Comparison of ENCODE assay signal across 10 cellular contexts in the genomic region with DNA sequence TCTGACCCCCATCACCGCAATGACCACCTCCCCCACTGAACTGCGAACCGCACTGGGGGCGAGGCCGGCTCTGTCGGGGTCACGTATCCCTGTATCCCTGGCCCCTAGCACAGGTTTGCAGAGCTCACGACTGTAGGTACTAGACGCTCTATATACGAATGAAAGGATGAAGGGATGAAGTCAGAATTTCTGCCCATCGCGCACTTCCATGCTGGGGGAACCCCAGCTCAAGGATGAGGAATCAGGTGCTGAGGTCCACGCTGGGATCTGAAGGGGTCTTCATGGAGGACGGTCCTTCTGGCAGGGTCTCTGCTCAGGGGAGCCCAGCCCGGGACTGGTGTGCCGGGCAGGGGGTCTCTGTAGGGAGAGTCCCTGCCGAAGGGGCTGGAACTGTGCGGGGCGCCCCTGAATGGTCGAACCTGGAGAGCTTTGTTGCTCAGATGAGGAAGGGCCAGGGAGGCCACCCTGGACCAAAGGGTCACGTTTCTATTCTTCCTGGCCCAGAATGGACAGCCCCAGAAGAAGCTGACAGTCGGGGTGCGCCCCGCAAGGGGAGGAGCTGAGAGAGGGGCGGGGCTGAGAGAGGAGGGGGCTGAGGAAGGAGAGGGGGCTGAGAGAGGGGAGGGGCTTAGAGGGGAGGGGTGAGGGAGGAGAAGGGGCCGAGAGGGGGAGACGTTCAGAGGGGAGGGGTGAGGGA. TPM values are rescaled to one million over a fixed set of nuclear protein-coding genes. Genes with fewer than 3 reads are reported as not detected.
DNase-seq lines count a peak whose midpoint lies in the region; ATAC-seq and TF ChIP-seq lines count a peak whose summit lies in the region.
"Had no signal": no experiment of that assay in that cellular context is flagged by ENCODE, and none has a peak within 500 bp of the region (broad histone marks: within the 10 kb centered on the region; RNA-seq: fewer than 3 reads in every experiment).

No MANE protein-coding gene starts in this region.

- ATAC-seq in heart left ventricle (peak in 3 of 4 donors; percentile 18 to 49 (median 45)), Right ventricle myocardium inferior (no peak), HG02763 (IDR thresholded peaks at IDR 0.05; ENCODE audit: unreplicated experiment) (no peak), GM21825 (IDR thresholded peaks at IDR 0.05; ENCODE audit: unreplicated experiment) (no peak)
- ATAC-seq in stimulated activated naive CD8-positive, alpha-beta T cell treated with anti-CD3 and anti-CD28 coated beads, Interleukin-15, Interleukin-2, amounts not matched to agents 100 U/mL and 50 U/mL, for 24 hours = peak; percentile 12

- H3K4me3 ChIP-seq in heart left ventricle = peak overlapping the region in 1 of 12 donors; percentile 31
- H3K4me3 ChIP-seq in SK-N-MC = peak overlapping the region; percentile 55
- H3K4me3 ChIP-seq in iPS DF 6.9 (ENCODE audit: low read length) = peak overlapping the region; percentile 28; the same call in 1 of the 2 replicates

- 6 to 16% (median 12%) methylated on average over 15 to 27 of the region's 27 CpGs for WGBS in heart left ventricle, 4 donors
- WGBS in iPS DF 6.9 (ENCODE audit: insufficient coverage, insufficient read length) = no CpG with 5 or more reads among the region's 27 CpGs

- H3K36me3 ChIP-seq in heart left ventricle = no peaks in the 10 kb centered on the region
- H3K36me3 ChIP-seq in SK-N-MC (ENCODE audit: insufficient read depth, low read length) = no peaks in the 10 kb centered on the region
- no peaks in the 10 kb centered on the region for H3K36me3 ChIP-seq in iPS DF 6.9 (ENCODE audit: control insufficient read depth, insufficient read depth, low read length)

- no peak overlapping the region for H3K27ac ChIP-seq in heart left ventricle
- H3K27ac ChIP-seq in SK-N-MC = no peak overlapping the region
- no peak overlapping the region for H3K27ac ChIP-seq in iPS DF 6.9 (ENCODE audit: low read length)

- DNase-seq in heart left ventricle = no peak
- no peak for DNase-seq in Right ventricle myocardium inferior (ENCODE audit: missing footprints)
- no peak for DNase-seq in SK-N-MC (ENCODE audit: low read depth, low spot score)
- DNase-seq in iPS DF 6.9 (ENCODE audit: low read depth, low spot score) = no peak
- peak; percentile 28 for DNase-seq in stimulated activated naive CD8-positive, alpha-beta T cell treated with anti-CD3 and anti-CD28 coated beads, Interleukin-15, Interleukin-2, amounts not matched to agents 100 U/mL and 50 U/mL, for 24 hours
- DNase-seq in HT-29 (ENCODE audit: low spot score) = no peak
- DNase-seq: activated CD8-positive, alpha-beta memory T cell treated with anti-CD3 and anti-CD28 coated beads for 24 hours; NCI-H526 treated with DMSO at 0.1 percent for 48 hours had no signal

- H3K9ac ChIP-seq in SK-N-MC (ENCODE audit: insufficient read length) = no peak overlapping the region

- H3K9me3 ChIP-seq in heart left ventricle = no peaks in the 10 kb centered on the region
- no peaks in the 10 kb centered on the region for H3K9me3 ChIP-seq in SK-N-MC (ENCODE audit: low read depth, low read length)
- H3K9me3 ChIP-seq in iPS DF 6.9 (ENCODE audit: control insufficient read depth, insufficient read depth, low read length) = no peaks in the 10 kb centered on the region

- TF ChIP-seq CTCF in heart left ventricle (IDR thresholded peaks at IDR 0.05) = no peak

- no peak for TF ChIP-seq POLR2A in heart left ventricle (IDR thresholded peaks at IDR 0.05)

- H3K27me3 ChIP-seq in heart left ventricle = peaks cover 13 to 64% (median 31%) of the 10 kb centered on the region in 9 donors
- no peaks in the 10 kb centered on the region for H3K27me3 ChIP-seq in iPS DF 6.9 (ENCODE audit: control insufficient read depth, insufficient read depth, low read length)

- peaks cover 0 to 16% (median 1%) of the 10 kb centered on the region in 12 donors for H3K4me1 ChIP-seq in heart left ventricle
- H3K4me1 ChIP-seq in iPS DF 6.9 (ENCODE audit: control insufficient read depth, insufficient read depth, low read length) = 0 out of 2 replicates have a peak, but pooled peaks cover 1% of the 10 kb centered on the region

- intact Hi-C loops in heart left ventricle (cut with DNase I) = no loop called here
- intact Hi-C loops in Right ventricle myocardium inferior (cut with DNase I) = no loop called here

RNA-seq across cellular contexts. Expression of gene SEMA6B, which starts 37.9 kb away (rescaled TPM):
- total RNA-seq in heart left ventricle = 10 to 100 TPM in 5 of 9 donors, 1 to 10 TPM in 4; 6.4 to 29.7 (median 10.1) TPM
- 10 to 100 TPM in 1 of 2 donors, 1 to 10 TPM in 1; 6.0 to 16.5 TPM for polyA plus RNA-seq in heart left ventricle
- total RNA-seq in Right ventricle myocardium inferior = 16.7 TPM
- total RNA-seq in HT-29 (2014; rRNA removed; shearing (Covaris generic)) = 0.70 and 0.84 TPM in 2 replicates

RNA-seq across cellular contexts. Expression of gene TNFAIP8L1, which starts 41.9 kb away (rescaled TPM):
- total RNA-seq in heart left ventricle (10 to 100 TPM in 1 of 9 donors, 1 to 10 TPM in 8; 2.8 to 15.1 (median 5.8) TPM), Right ventricle myocardium inferior (4.4 TPM)
- 1 to 10 TPM; 6.1 to 6.2 TPM for polyA plus RNA-seq in heart left ventricle
- total RNA-seq in HT-29 (2014; rRNA removed; shearing (Covaris generic)) = 6.3 TPM in 2 replicates

RNA-seq across cellular contexts. Expression of gene LRG1, which starts 57.6 kb away (rescaled TPM):
- 1 to 10 TPM in 2 of 9 donors, under 1 TPM in 7; 0.15 to 1.7 (median 0.36) TPM for total RNA-seq in heart left ventricle
- under 1 TPM; 0.23 to 0.30 TPM for polyA plus RNA-seq in heart left ventricle
- total RNA-seq in Right ventricle myocardium inferior = 0.73 TPM
- 16.1 and 19.1 TPM in 2 replicates for total RNA-seq in HT-29 (2014; rRNA removed; shearing (Covaris generic))

Comparison
In these comparisons a context has a peak if more than half of its experiments do, and no peak if none do; other contexts are left out.
1. ATAC-seq: peak in heart left ventricle (3 of 4) and stimulated activated naive CD8-positive, alpha-beta T cell treated with anti-CD3 and anti-CD28 coated beads, Interleukin-15, Interleukin-2, amounts not matched to agents 100 U/mL and 50 U/mL, for 24 hours (single experiment); none in Right ventricle myocardium inferior (single experiment), HG02763 (single experiment) and GM21825 (single experiment).